ENCODE assay signal across 16 cellular contexts in the genomic region with DNA sequence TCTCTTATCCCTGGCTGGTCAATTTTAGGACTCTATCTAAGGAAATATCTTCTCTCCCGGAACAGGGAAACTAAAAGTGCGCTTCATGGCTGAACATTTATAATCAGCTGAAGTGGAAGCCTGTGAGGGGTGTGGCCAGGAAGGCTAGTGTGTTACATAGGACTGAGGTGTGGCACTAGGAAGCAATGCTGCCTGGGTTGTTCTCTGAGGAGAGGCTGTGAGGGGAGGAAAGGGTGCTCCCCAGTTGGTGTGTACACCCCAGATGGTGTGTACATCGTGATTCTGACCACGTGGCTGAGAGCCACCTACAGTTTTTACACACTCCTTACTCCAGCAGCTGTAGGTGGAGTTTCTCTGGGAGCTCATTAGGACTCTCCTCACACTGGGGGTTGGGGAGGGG. TPM values are rescaled to one million over a fixed set of nuclear protein-coding genes. Genes with fewer than 3 reads are reported as not detected.
DNase-seq lines count a peak whose midpoint lies in the region; ATAC-seq and TF ChIP-seq lines count a peak whose summit lies in the region.
"Had no signal": no experiment of that assay in that cellular context is flagged by ENCODE, and none has a peak within 500 bp of the region (broad histone marks: within the 10 kb centered on the region; RNA-seq: fewer than 3 reads in every experiment).

No MANE protein-coding gene starts in this region.

- H3K27ac ChIP-seq in foreskin keratinocyte (no peak overlapping the region), trophoblast cell (ENCODE audit: low read depth, low read length) (no peak overlapping the region)
- H3K27ac ChIP-seq: GM23248, skin epidermis had no signal

- H4K12ac ChIP-seq in trophoblast cell (ENCODE audit: low read depth, low read length) = no peak overlapping the region

- no peaks in the 10 kb centered on the region for H3K9me2 ChIP-seq in Loucy (replicated peaks; ENCODE audit: low read depth, low read length)

- no peaks in the 10 kb centered on the region for H3K9me3 ChIP-seq in Loucy (ENCODE audit: insufficient read depth, low read depth, low read length)
- H3K9me3 ChIP-seq in trophoblast cell (ENCODE audit: insufficient read depth, low read depth, low read length) = no peaks in the 10 kb centered on the region

- H3K4me1 ChIP-seq in Loucy (ENCODE audit: insufficient read depth, low read length, poor library complexity, severe bottlenecking) (peaks cover 80% of the 10 kb centered on the region), foreskin keratinocyte (no peaks in the 10 kb centered on the region), trophoblast cell (ENCODE audit: control insufficient read depth in 1 of 2, insufficient read depth in 2 of 2, low read length in 2 of 2) (peaks cover 0 to 7% of the 10 kb centered on the region in 2 experiments)

- H2BK5ac ChIP-seq in trophoblast cell (ENCODE audit: low read depth, low read length, poor library complexity) = no peak overlapping the region

- H2BK120ac ChIP-seq in trophoblast cell (ENCODE audit: insufficient read depth, low read length, poor library complexity) = no peak overlapping the region

- WGBS in trophoblast cell (ENCODE audit: extremely low coverage, insufficient coverage, insufficient read length) = no CpG with 5 or more reads among the region's 4 CpGs

- H4K91ac ChIP-seq in trophoblast cell (ENCODE audit: low read depth, low read length) = no peak overlapping the region

- H3K36me3 ChIP-seq in Loucy (ENCODE audit: insufficient read depth, low read length) (peaks cover 36% of the 10 kb centered on the region), trophoblast cell (ENCODE audit: control insufficient read depth in 1 of 2, insufficient read depth in 2 of 2, low read length in 2 of 2) (peaks cover 10 to 12% of the 10 kb centered on the region in 2 experiments)

- H2AFZ ChIP-seq in Loucy (ENCODE audit: low read length) = no peak overlapping the region
- no peak overlapping the region for H2AFZ ChIP-seq in trophoblast cell (ENCODE audit: insufficient read depth, low read length, poor library complexity)
- H2AFZ ChIP-seq: GM23248 had no signal

- H3K27me3 ChIP-seq in Loucy (ENCODE audit: insufficient read depth, low read length, poor library complexity, severe bottlenecking) = no peaks in the 10 kb centered on the region
- no peaks in the 10 kb centered on the region for H3K27me3 ChIP-seq in foreskin keratinocyte
- H3K27me3 ChIP-seq in trophoblast cell (ENCODE audit: insufficient read depth, low read length) = no peaks in the 10 kb centered on the region

- H3K79me2 ChIP-seq in Loucy (ENCODE audit: insufficient read depth, low read length) (peaks cover 37% of the 10 kb centered on the region), trophoblast cell (ENCODE audit: control insufficient read depth, insufficient read depth, low read length, poor library complexity) (no peaks in the 10 kb centered on the region)

- TF ChIP-seq CTCF in Loucy (conservative IDR thresholded peaks at IDR 0.05; ENCODE audit: low read length) (no peak), foreskin keratinocyte (conservative IDR thresholded peaks at IDR 0.05) (no peak)

- H4K8ac ChIP-seq in trophoblast cell (ENCODE audit: low read depth, low read length) = no peak overlapping the region

- H3K79me1 ChIP-seq in trophoblast cell (ENCODE audit: low read length) = peaks cover 5% of the 10 kb centered on the region

- H3F3A ChIP-seq in Loucy (ENCODE audit: low read depth) = no peaks in the 10 kb centered on the region

- H2BK12ac ChIP-seq in trophoblast cell (ENCODE audit: low read length) = peak overlapping the region; percentile 1

- H3K18ac ChIP-seq in trophoblast cell (ENCODE audit: low read length) = no peak overlapping the region

- H4K20me1 ChIP-seq in Loucy (ENCODE audit: insufficient read depth, low read length, poor library complexity, severe bottlenecking) = no peaks in the 10 kb centered on the region

- no peak overlapping the region for H3K14ac ChIP-seq in trophoblast cell (ENCODE audit: low read length)

- H3K23ac ChIP-seq in trophoblast cell (ENCODE audit: low read length) = peak overlapping the region; percentile 17

- DNase-seq in D341Med (ENCODE audit: low spot score) (peak; percentile 61), foreskin keratinocyte (no peak), trophoblast cell (no peak), islet precursor cell (no peak), GM03348 (ENCODE audit: low spot score) (no peak)
- DNase-seq: activated CD4-positive, alpha-beta memory T cell treated with anti-CD3 and anti-CD28 coated beads, Interleukin-2, amount 10 ng/mL, durations not matched to agents 7 days and 5 days; CD8-positive, alpha-beta T cell; central memory CD4-positive, alpha-beta T cell; effector memory CD4-positive, alpha-beta T cell; GM23248; OCI-M1; stimulated activated CD4-positive, alpha-beta T cell treated with anti-CD3 and anti-CD28 coated beads, Interleukin-4, amount 100 ng/mL, for 24 hours had no signal

- no peak overlapping the region for H3K4me2 ChIP-seq in Loucy (ENCODE audit: low read depth, low read length, poor library complexity, severe bottlenecking)
- no peak overlapping the region for H3K4me2 ChIP-seq in trophoblast cell (ENCODE audit: low read length)

- H3K4ac ChIP-seq in trophoblast cell (ENCODE audit: low read depth, low read length) = no peak overlapping the region

- H3K9ac ChIP-seq in Loucy (ENCODE audit: low read depth, low read length, poor library complexity, severe bottlenecking) (peak overlapping the region; percentile 4), trophoblast cell (ENCODE audit: low read length) (no peak overlapping the region)
- H3K9ac ChIP-seq: GM23248 had no signal

- ATAC-seq in foreskin keratinocyte (peak; percentile 29), GM21825 (IDR thresholded peaks at IDR 0.05; ENCODE audit: unreplicated experiment) (no peak)
- ATAC-seq: CD8-positive, alpha-beta T cell; WTC11 had no signal

- H3K4me3 ChIP-seq in Loucy (ENCODE audit: low read length, poor library complexity, severe bottlenecking) (no peak overlapping the region), trophoblast cell (ENCODE audit: low read depth, low read length) (no peak overlapping the region)
- H3K4me3 ChIP-seq: GM23248, skin epidermis had no signal

- no peak overlapping the region for H2AK5ac ChIP-seq in trophoblast cell (ENCODE audit: low read length)

RNA-seq across cellular contexts. Expression of a gene that starts 16.3 kb away (rescaled TPM):
- 36.3 and 48.3 TPM in 2 replicates for total RNA-seq in foreskin keratinocyte
- 48.7 and 64.2 TPM in 2 replicates for polyA plus RNA-seq in foreskin keratinocyte
- 28.8 and 32.4 TPM in 2 replicates for polyA plus RNA-seq in trophoblast cell (2013)
